Comparison of ENCODE assay signal across 8 cellular contexts in genomic region chr3:143001034-143001368, GRCh38. TPM values are rescaled to one million over a fixed set of nuclear protein-coding genes. Genes with fewer than 3 reads are reported as not detected.
DNase-seq lines count a peak whose midpoint lies in the region; ATAC-seq lines count a peak whose summit lies in the region.

No MANE protein-coding gene starts in this region.

- CTCF ChIA-PET in activated CD4-positive, alpha-beta T cell treated with anti-CD3 and anti-CD28 coated beads, Interleukin-2, amount 10 ng/mL, durations not matched to agents 7 days and 5 days (lab: Charles Lee), result interaction anchor here (0.8 to 2.4 kb wide), 5 partner anchors 10 to 53 kb away, joined by 3 to 9 read pairs (median 3); no protein-coding TSS in a partner anchor

- H3K4me3 ChIP-seq in GM08714 (ENCODE audit: low read length), result peak overlapping the region; percentile 72

- peak; percentile 71 for DNase-seq in activated CD4-positive, alpha-beta T cell treated with anti-CD3 and anti-CD28 coated beads, Interleukin-2, amount 10 ng/mL, durations not matched to agents 7 days and 5 days
- DNase-seq in cardiac septum (ENCODE audit: low spot score) (peak; percentile 80), sciatic nerve (ENCODE audit: low spot score) (peak; percentile 70), NCI-H1048 (lab: John Stamatoyannopoulos, UW) (no peak)
- DNase-seq in effector CD4-positive, alpha-beta T cell, result no peak

- POLR2A ChIA-PET in activated CD4-positive, alpha-beta T cell treated with anti-CD3 and anti-CD28 coated beads, Interleukin-2, amount 10 ng/mL, durations not matched to agents 7 days and 5 days (lab: Charles Lee), result interaction anchor here (0.6 to 1.1 kb wide), 5 partner anchors 10 to 422 kb away, joined by 3 to 5 read pairs (median 4); partner anchors contain the start of gene ATR

- intact Hi-C loops in cardiac septum (cut with DNase I), result loop anchor here (2.0 to 10.0 kb wide), 3 partner anchors 276 to 422 kb away; partner anchors contain the start of genes ATR and TRPC1
- intact Hi-C loops in sciatic nerve (cut with DNase I), result no loop called here

- ATAC-seq in GM21360 (IDR thresholded peaks at IDR 0.05; ENCODE audit: unreplicated experiment), result peak; percentile 58
- ATAC-seq in HG03558 (IDR thresholded peaks at IDR 0.05; ENCODE audit: extremely low read depth, unreplicated experiment), result peak; percentile 53
- ATAC-seq in sciatic nerve, result peak; percentile 44

- H3K27me3 Mint-ChIP-seq in activated CD4-positive, alpha-beta T cell treated with anti-CD3 and anti-CD28 coated beads, Interleukin-2, amount 10 ng/mL, durations not matched to agents 7 days and 5 days, result peaks cover 4% of the 10 kb centered on the region

- H3K4me1 Mint-ChIP-seq in activated CD4-positive, alpha-beta T cell treated with anti-CD3 and anti-CD28 coated beads, Interleukin-2, amount 10 ng/mL, durations not matched to agents 7 days and 5 days, result peaks cover 34% of the 10 kb centered on the region

- peaks cover 4% of the 10 kb centered on the region for H3K36me3 Mint-ChIP-seq in activated CD4-positive, alpha-beta T cell treated with anti-CD3 and anti-CD28 coated beads, Interleukin-2, amount 10 ng/mL, durations not matched to agents 7 days and 5 days (ENCODE audit: low read depth)

- no peaks in the 10 kb centered on the region for H3K9me3 Mint-ChIP-seq in activated CD4-positive, alpha-beta T cell treated with anti-CD3 and anti-CD28 coated beads, Interleukin-2, amount 10 ng/mL, durations not matched to agents 7 days and 5 days

- H3K4me3 Mint-ChIP-seq in activated CD4-positive, alpha-beta T cell treated with anti-CD3 and anti-CD28 coated beads, Interleukin-2, amount 10 ng/mL, durations not matched to agents 7 days and 5 days, result peak overlapping the region; percentile 89

- H3K27ac Mint-ChIP-seq in activated CD4-positive, alpha-beta T cell treated with anti-CD3 and anti-CD28 coated beads, Interleukin-2, amount 10 ng/mL, durations not matched to agents 7 days and 5 days, result peak overlapping the region; percentile 99

RNA-seq across cellular contexts. Expression of gene U2SURP, which starts 0.4 kb away (rescaled TPM):
- total RNA-seq in activated CD4-positive, alpha-beta T cell treated with anti-CD3 and anti-CD28 coated beads, Interleukin-2, amount 10 ng/mL, durations not matched to agents 7 days and 5 days, result 100 to 1,000 TPM; 111 to 123 TPM
- total RNA-seq in cardiac septum (40.6 TPM), sciatic nerve (125 TPM)

RNA-seq across cellular contexts. Expression of gene PAQR9, which starts 37.5 kb away (rescaled TPM):
- total RNA-seq in activated CD4-positive, alpha-beta T cell treated with anti-CD3 and anti-CD28 coated beads, Interleukin-2, amount 10 ng/mL, durations not matched to agents 7 days and 5 days, result not detected
- total RNA-seq in cardiac septum (10.7 TPM), sciatic nerve (0.13 TPM)

Comparison
In these comparisons a context has a peak if more than half of its experiments do, and no peak if none do; other contexts are left out.
1. DNase-seq: peak in activated CD4-positive, alpha-beta T cell treated with anti-CD3 and anti-CD28 coated beads, Interleukin-2, amount 10 ng/mL, durations not matched to agents 7 days and 5 days (single experiment), cardiac septum (single experiment) and sciatic nerve (single experiment); none in NCI-H1048 (single experiment) and effector CD4-positive, alpha-beta T cell (single experiment).
2. RNA of gene PAQR9, which starts 37.5 kb away (total RNA-seq): 10.7 TPM in cardiac septum (single experiment); 0.13 TPM in sciatic nerve (single experiment) and not detected in activated CD4-positive, alpha-beta T cell treated with anti-CD3 and anti-CD28 coated beads, Interleukin-2, amount 10 ng/mL, durations not matched to agents 7 days and 5 days; every median in the first group is over 10 times any median in the second.
3. Peak in every context shown above with its lines, with median percentiles within 50 percentile points of each other: ATAC-seq.